1 cellular context compared by ENCODE assay signal in the genomic region with DNA sequence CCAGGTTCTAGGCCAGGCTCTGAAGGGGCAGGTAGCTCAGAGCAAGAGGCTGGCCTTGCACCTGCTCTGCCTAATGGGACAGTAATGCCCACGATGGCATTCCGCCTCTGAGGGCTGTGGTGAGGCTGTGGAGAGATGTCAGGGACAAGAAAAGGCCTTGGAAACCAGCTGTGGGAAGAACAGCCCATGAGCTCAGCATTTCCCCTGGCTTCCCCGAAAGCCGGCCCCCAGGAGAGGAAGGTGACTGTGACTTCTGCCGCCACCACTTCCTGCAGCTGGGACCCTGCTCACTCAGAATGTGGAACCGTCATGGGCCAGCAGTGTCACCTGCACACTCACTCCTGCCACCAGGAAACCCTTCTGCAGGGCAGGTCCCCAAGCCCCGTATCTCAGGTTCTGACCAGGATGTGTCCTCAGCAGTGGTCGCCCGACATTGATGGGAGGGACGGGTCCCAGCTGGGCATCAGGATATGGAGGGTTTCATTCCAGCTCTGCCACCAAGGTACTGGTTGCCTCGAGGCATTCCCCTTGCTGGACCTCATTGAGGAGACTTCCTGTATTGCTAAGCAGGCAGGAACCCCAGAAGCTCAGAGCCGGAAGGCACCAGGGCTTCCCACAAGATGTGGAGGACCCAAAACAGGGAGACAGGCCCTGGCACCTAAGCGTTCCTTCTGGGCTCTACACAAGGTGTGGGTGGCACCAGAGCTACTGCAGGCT.
TF ChIP-seq lines count a peak whose summit lies in the region.

No MANE protein-coding gene starts in this region.

TF ChIP-seq in GM12878, 131 proteins besides CTCF, POLR2A, EP300 and RAD21 (continues in another document):
- no peak for TF ChIP-seq NFXL1 (IDR thresholded peaks at IDR 0.05; ENCODE audit: borderline replicate concordance)
- TF ChIP-seq CHD2 (IDR thresholded peaks at IDR 0.05; ENCODE audit: borderline replicate concordance, low read depth, low read length), result 0 out of 2 replicates have a peak, but pooled peaks have one; percentile 11
- TF ChIP-seq RCOR1 (conservative IDR thresholded peaks at IDR 0.05; ENCODE audit: low read depth, low read length), result no peak
- no peak for TF ChIP-seq RUNX3 (IDR thresholded peaks at IDR 0.05; ENCODE audit: low read length)
- TF ChIP-seq FOXM1 (IDR thresholded peaks at IDR 0.05; ENCODE audit: low read depth, low read length), result no peak
- no peak for TF ChIP-seq KLF5 (IDR thresholded peaks at IDR 0.05; ENCODE audit: partially characterized antibody)
- peak; percentile 68 for TF ChIP-seq JUNB (IDR thresholded peaks at IDR 0.05)
- no peak for TF ChIP-seq EZH2 (IDR thresholded peaks at IDR 0.05; ENCODE audit: borderline replicate concordance, control insufficient read depth, low read depth, low read length)
- TF ChIP-seq BACH1 (IDR thresholded peaks at IDR 0.05; ENCODE audit: borderline replicate concordance), result peak; percentile 23; the same call in 1 of the 2 replicates
- TF ChIP-seq CBX5 (IDR thresholded peaks at IDR 0.05; ENCODE audit: low read depth), result no peak
- TF ChIP-seq MEF2A (IDR thresholded peaks at IDR 0.05; ENCODE audit: insufficient read depth, low read depth, low read length), result peak; percentile 47; the same call in 1 of the 2 replicates
- TF ChIP-seq POLR2AphosphoS5 (IDR thresholded peaks at IDR 0.05; ENCODE audit: low read length), result peak; percentile 65; the same call in 1 of the 2 replicates
- TF ChIP-seq YBX1 (IDR thresholded peaks at IDR 0.05), result no peak
- no peak for TF ChIP-seq STAT1 (conservative IDR thresholded peaks at IDR 0.05)
- TF ChIP-seq, protein P1, sequence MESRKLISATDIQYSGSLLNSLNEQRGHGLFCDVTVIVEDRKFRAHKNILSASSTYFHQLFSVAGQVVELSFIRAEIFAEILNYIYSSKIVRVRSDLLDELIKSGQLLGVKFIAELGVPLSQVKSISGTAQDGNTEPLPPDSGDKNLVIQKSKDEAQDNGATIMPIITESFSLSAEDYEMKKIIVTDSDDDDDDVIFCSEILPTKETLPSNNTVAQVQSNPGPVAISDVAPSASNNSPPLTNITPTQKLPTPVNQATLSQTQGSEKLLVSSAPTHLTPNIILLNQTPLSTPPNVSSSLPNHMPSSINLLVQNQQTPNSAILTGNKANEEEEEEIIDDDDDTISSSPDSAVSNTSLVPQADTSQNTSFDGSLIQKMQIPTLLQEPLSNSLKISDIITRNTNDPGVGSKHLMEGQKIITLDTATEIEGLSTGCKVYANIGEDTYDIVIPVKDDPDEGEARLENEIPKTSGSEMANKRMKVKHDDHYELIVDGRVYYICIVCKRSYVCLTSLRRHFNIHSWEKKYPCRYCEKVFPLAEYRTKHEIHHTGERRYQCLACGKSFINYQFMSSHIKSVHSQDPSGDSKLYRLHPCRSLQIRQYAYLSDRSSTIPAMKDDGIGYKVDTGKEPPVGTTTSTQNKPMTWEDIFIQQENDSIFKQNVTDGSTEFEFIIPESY (IDR thresholded peaks at IDR 0.05), result no peak
- peak in 1 of 2 experiments; percentile 84; a peak in 2 of 3 replicates for TF ChIP-seq EGR1 (IDR thresholded peaks at IDR 0.05; ENCODE audit: borderline replicate concordance in 1 of 2, low read depth in 2 of 2, low read length in 2 of 2)
- TF ChIP-seq RB1 (IDR thresholded peaks at IDR 0.05; ENCODE audit: borderline replicate concordance), result no peak; the same call in 1 of the 2 replicates
- TF ChIP-seq GABPA (IDR thresholded peaks at IDR 0.05; ENCODE audit: low read depth), result no peak
- TF ChIP-seq NR2C1 (IDR thresholded peaks at IDR 0.05), result no peak; the same call in 1 of the 2 replicates
- TF ChIP-seq CREM (IDR thresholded peaks at IDR 0.05; ENCODE audit: low read depth), result peak; percentile 92
- TF ChIP-seq, protein P2, sequence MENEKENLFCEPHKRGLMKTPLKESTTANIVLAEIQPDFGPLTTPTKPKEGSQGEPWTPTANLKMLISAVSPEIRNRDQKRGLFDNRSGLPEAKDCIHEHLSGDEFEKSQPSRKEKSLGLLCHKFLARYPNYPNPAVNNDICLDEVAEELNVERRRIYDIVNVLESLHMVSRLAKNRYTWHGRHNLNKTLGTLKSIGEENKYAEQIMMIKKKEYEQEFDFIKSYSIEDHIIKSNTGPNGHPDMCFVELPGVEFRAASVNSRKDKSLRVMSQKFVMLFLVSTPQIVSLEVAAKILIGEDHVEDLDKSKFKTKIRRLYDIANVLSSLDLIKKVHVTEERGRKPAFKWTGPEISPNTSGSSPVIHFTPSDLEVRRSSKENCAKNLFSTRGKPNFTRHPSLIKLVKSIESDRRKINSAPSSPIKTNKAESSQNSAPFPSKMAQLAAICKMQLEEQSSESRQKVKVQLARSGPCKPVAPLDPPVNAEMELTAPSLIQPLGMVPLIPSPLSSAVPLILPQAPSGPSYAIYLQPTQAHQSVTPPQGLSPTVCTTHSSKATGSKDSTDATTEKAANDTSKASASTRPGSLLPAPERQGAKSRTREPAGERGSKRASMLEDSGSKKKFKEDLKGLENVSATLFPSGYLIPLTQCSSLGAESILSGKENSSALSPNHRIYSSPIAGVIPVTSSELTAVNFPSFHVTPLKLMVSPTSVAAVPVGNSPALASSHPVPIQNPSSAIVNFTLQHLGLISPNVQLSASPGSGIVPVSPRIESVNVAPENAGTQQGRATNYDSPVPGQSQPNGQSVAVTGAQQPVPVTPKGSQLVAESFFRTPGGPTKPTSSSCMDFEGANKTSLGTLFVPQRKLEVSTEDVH (IDR thresholded peaks at IDR 0.05; ENCODE audit: low read depth, partially characterized antibody), result no peak
- TF ChIP-seq, protein P3, sequence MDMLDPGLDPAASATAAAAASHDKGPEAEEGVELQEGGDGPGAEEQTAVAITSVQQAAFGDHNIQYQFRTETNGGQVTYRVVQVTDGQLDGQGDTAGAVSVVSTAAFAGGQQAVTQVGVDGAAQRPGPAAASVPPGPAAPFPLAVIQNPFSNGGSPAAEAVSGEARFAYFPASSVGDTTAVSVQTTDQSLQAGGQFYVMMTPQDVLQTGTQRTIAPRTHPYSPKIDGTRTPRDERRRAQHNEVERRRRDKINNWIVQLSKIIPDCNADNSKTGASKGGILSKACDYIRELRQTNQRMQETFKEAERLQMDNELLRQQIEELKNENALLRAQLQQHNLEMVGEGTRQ (IDR thresholded peaks at IDR 0.05; ENCODE audit: borderline replicate concordance, low read depth, low read length), result no peak
- peak; percentile 99 for TF ChIP-seq TCF3 (IDR thresholded peaks at IDR 0.05; ENCODE audit: borderline replicate concordance, insufficient read depth, low read depth, low read length)
- TF ChIP-seq PML (IDR thresholded peaks at IDR 0.05; ENCODE audit: low read length), result no peak
- 0 out of 4 replicates have a peak, but pooled peaks of 1 of the 2 experiments have one; percentile 38 for TF ChIP-seq SRF (IDR thresholded peaks at IDR 0.05; ENCODE audit: low read depth in 2 of 2, low read length in 2 of 2)
- no peak for TF ChIP-seq BMI1 (IDR thresholded peaks at IDR 0.05; ENCODE audit: borderline replicate concordance)
- TF ChIP-seq, protein P4, sequence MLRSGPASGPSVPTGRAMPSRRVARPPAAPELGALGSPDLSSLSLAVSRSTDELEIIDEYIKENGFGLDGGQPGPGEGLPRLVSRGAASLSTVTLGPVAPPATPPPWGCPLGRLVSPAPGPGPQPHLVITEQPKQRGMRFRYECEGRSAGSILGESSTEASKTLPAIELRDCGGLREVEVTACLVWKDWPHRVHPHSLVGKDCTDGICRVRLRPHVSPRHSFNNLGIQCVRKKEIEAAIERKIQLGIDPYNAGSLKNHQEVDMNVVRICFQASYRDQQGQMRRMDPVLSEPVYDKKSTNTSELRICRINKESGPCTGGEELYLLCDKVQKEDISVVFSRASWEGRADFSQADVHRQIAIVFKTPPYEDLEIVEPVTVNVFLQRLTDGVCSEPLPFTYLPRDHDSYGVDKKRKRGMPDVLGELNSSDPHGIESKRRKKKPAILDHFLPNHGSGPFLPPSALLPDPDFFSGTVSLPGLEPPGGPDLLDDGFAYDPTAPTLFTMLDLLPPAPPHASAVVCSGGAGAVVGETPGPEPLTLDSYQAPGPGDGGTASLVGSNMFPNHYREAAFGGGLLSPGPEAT (IDR thresholded peaks at IDR 0.05; ENCODE audit: low read depth), result peak; percentile 78
- TF ChIP-seq ATF7 (IDR thresholded peaks at IDR 0.05; ENCODE audit: low read depth), result peak; percentile 80
- no peak for TF ChIP-seq LARP7 (IDR thresholded peaks at IDR 0.05)
- TF ChIP-seq ZNF384 (IDR thresholded peaks at IDR 0.05; ENCODE audit: borderline replicate concordance, low read depth, low read length), result no peak
- peak in 1 of 2 experiments; percentile 100; a peak in 2 of 4 replicates for TF ChIP-seq ETV6 (conservative IDR thresholded peaks at IDR 0.05 in 1 of 2, IDR thresholded peaks at IDR 0.05 in 1 of 2; ENCODE audit: borderline replicate concordance in 1 of 2, low read depth in 1 of 2)
- no peak for TF ChIP-seq FOXK2 (IDR thresholded peaks at IDR 0.05)
- TF ChIP-seq ASH2L (IDR thresholded peaks at IDR 0.05; ENCODE audit: borderline replicate concordance, low read depth), result no peak
- TF ChIP-seq RFX5 (IDR thresholded peaks at IDR 0.05; ENCODE audit: low read depth, low read length), result no peak
- TF ChIP-seq, protein P5, sequence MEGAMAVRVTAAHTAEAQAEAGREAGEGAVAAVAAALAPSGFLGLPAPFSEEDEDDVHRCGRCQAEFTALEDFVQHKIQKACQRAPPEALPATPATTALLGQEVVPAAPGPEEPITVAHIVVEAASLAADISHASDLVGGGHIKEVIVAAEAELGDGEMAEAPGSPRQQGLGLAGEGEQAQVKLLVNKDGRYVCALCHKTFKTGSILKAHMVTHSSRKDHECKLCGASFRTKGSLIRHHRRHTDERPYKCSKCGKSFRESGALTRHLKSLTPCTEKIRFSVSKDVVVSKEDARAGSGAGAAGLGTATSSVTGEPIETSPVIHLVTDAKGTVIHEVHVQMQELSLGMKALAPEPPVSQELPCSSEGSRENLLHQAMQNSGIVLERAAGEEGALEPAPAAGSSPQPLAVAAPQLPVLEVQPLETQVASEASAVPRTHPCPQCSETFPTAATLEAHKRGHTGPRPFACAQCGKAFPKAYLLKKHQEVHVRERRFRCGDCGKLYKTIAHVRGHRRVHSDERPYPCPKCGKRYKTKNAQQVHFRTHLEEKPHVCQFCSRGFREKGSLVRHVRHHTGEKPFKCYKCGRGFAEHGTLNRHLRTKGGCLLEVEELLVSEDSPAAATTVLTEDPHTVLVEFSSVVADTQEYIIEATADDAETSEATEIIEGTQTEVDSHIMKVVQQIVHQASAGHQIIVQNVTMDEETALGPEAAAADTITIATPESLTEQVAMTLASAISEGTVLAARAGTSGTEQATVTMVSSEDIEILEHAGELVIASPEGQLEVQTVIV (IDR thresholded peaks at IDR 0.05; ENCODE audit: borderline replicate concordance, partially characterized antibody), result no peak
- TF ChIP-seq, protein P6, sequence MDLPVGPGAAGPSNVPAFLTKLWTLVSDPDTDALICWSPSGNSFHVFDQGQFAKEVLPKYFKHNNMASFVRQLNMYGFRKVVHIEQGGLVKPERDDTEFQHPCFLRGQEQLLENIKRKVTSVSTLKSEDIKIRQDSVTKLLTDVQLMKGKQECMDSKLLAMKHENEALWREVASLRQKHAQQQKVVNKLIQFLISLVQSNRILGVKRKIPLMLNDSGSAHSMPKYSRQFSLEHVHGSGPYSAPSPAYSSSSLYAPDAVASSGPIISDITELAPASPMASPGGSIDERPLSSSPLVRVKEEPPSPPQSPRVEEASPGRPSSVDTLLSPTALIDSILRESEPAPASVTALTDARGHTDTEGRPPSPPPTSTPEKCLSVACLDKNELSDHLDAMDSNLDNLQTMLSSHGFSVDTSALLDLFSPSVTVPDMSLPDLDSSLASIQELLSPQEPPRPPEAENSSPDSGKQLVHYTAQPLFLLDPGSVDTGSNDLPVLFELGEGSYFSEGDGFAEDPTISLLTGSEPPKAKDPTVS (IDR thresholded peaks at IDR 0.05; ENCODE audit: low read depth, low read length), result no peak
- no peak for TF ChIP-seq ZNF207 (IDR thresholded peaks at IDR 0.05; ENCODE audit: borderline replicate concordance)
- no peak for TF ChIP-seq PAX8 (IDR thresholded peaks at IDR 0.05)
- TF ChIP-seq, protein P7, sequence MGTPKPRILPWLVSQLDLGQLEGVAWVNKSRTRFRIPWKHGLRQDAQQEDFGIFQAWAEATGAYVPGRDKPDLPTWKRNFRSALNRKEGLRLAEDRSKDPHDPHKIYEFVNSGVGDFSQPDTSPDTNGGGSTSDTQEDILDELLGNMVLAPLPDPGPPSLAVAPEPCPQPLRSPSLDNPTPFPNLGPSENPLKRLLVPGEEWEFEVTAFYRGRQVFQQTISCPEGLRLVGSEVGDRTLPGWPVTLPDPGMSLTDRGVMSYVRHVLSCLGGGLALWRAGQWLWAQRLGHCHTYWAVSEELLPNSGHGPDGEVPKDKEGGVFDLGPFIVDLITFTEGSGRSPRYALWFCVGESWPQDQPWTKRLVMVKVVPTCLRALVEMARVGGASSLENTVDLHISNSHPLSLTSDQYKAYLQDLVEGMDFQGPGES (IDR thresholded peaks at IDR 0.05), result no peak
- TF ChIP-seq, protein P8, sequence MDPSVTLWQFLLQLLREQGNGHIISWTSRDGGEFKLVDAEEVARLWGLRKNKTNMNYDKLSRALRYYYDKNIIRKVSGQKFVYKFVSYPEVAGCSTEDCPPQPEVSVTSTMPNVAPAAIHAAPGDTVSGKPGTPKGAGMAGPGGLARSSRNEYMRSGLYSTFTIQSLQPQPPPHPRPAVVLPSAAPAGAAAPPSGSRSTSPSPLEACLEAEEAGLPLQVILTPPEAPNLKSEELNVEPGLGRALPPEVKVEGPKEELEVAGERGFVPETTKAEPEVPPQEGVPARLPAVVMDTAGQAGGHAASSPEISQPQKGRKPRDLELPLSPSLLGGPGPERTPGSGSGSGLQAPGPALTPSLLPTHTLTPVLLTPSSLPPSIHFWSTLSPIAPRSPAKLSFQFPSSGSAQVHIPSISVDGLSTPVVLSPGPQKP (IDR thresholded peaks at IDR 0.05; ENCODE audit: low read depth, low read length), result 0 out of 2 replicates have a peak, but pooled peaks have one; percentile 25
- TF ChIP-seq MYC (IDR thresholded peaks at IDR 0.05; ENCODE audit: insufficient read depth, insufficient read length, insufficient replicate concordance, low read length, severe bottlenecking), result peak; percentile 25
- TF ChIP-seq STAT3 (IDR thresholded peaks at IDR 0.05; ENCODE audit: low read depth, low read length), result no peak
- TF ChIP-seq, protein P9, sequence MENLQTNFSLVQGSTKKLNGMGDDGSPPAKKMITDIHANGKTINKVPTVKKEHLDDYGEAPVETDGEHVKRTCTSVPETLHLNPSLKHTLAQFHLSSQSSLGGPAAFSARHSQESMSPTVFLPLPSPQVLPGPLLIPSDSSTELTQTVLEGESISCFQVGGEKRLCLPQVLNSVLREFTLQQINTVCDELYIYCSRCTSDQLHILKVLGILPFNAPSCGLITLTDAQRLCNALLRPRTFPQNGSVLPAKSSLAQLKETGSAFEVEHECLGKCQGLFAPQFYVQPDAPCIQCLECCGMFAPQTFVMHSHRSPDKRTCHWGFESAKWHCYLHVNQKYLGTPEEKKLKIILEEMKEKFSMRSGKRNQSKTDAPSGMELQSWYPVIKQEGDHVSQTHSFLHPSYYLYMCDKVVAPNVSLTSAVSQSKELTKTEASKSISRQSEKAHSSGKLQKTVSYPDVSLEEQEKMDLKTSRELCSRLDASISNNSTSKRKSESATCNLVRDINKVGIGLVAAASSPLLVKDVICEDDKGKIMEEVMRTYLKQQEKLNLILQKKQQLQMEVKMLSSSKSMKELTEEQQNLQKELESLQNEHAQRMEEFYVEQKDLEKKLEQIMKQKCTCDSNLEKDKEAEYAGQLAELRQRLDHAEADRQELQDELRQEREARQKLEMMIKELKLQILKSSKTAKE (IDR thresholded peaks at IDR 0.05; ENCODE audit: low read depth, poor library complexity, severe bottlenecking), result peak; percentile 59
